In genomic region chr17:58312021-58312630, GRCh38 we compare ENCODE assay signal across 21 cellular contexts. TPM values are rescaled to one million over a fixed set of nuclear protein-coding genes. Genes with fewer than 3 reads are reported as not detected.
DNase-seq lines count a peak whose midpoint lies in the region; ATAC-seq, FAIRE-seq and TF ChIP-seq lines count a peak whose summit lies in the region.
"Had no signal": no experiment of that assay in that cellular context is flagged by ENCODE, and none has a peak within 500 bp of the region (broad histone marks: within the 10 kb centered on the region; RNA-seq: fewer than 3 reads in every experiment).

No MANE protein-coding gene starts in this region.

- no peak overlapping the region for H3K4me3 ChIP-seq in breast epithelium
- no peak overlapping the region for H3K4me3 ChIP-seq in coronary artery
- H3K4me3 ChIP-seq: ascending aorta, GM23338 had no signal

- H3K4me3 Mint-ChIP-seq in MCF 10A (ENCODE audit: unreplicated experiment) = no peak overlapping the region
- no peak overlapping the region for H3K4me3 Mint-ChIP-seq in nephron progenitor cell
- no peak overlapping the region for H3K4me3 Mint-ChIP-seq in T-cell
- H3K4me3 Mint-ChIP-seq: activated naive CD4-positive, alpha-beta T cell treated with anti-CD3 and anti-CD28 coated beads, Interleukin-2, amount 50 U/mL, for 24 hours; activated T-cell treated with anti-CD3 and anti-CD28 coated beads, Interleukin-2, amount 50 U/mL, for 4 hours; GM23338 had no signal

- H3K27me3 Mint-ChIP-seq in MCF 10A (ENCODE audit: insufficient read depth, unreplicated experiment) (peaks cover 4% of the 10 kb centered on the region), nephron progenitor cell (ENCODE audit: low read depth, poor library complexity) (peaks cover 14% of the 10 kb centered on the region), T-cell (no peaks in the 10 kb centered on the region)
- H3K27me3 Mint-ChIP-seq: activated naive CD4-positive, alpha-beta T cell treated with anti-CD3 and anti-CD28 coated beads, Interleukin-2, amount 50 U/mL, for 24 hours had no signal

- no peaks in the 10 kb centered on the region for H3K9me3 Mint-ChIP-seq in MCF 10A (ENCODE audit: unreplicated experiment)
- H3K9me3 Mint-ChIP-seq in nephron progenitor cell = no peaks in the 10 kb centered on the region
- H3K9me3 Mint-ChIP-seq in T-cell = no peaks in the 10 kb centered on the region
- H3K9me3 Mint-ChIP-seq: activated naive CD4-positive, alpha-beta T cell treated with anti-CD3 and anti-CD28 coated beads, Interleukin-2, amount 50 U/mL, for 24 hours; activated T-cell treated with anti-CD3 and anti-CD28 coated beads, Interleukin-2, amount 50 U/mL, for 4 hours; GM23338 had no signal

- TF ChIP-seq CTCF in breast epithelium (IDR thresholded peaks at IDR 0.05) = no peak
- no peak for TF ChIP-seq CTCF in MCF 10A (IDR thresholded peaks at IDR 0.05; ENCODE audit: unreplicated experiment)
- TF ChIP-seq CTCF in coronary artery (IDR thresholded peaks at IDR 0.05) = no peak
- TF ChIP-seq CTCF in nephron progenitor cell (IDR thresholded peaks at IDR 0.05) = no peak

- CTCF ChIA-PET in MCF 10A (lab: Yijun Ruan, JAX) (interaction anchor here (0.9 to 1.0 kb wide), 3 partner anchors 112 to 305 kb away, joined by 3 to 8 read pairs (median 7); partner anchors contain the start of gene SRSF1), T-cell (lab: Charles Lee) (interaction anchor here (0.6 to 7.8 kb wide), 3 partner anchors 31 to 157 kb away, joined by 4 to 191 read pairs (median 5); partner anchors contain the start of gene RNF43 (in 1 of the 2))

- H3K4me1 ChIP-seq in breast epithelium = no peaks in the 10 kb centered on the region
- H3K4me1 ChIP-seq: ascending aorta had no signal

- TF ChIP-seq POLR2A in breast epithelium (IDR thresholded peaks at IDR 0.05) = no peak

- no peaks in the 10 kb centered on the region for H3K27me3 ChIP-seq in breast epithelium
- H3K27me3 ChIP-seq: ascending aorta, neutrophil had no signal

- intact Hi-C loops in breast epithelium (cut with DNase I; ENCODE audit: low total_unique reads) = no loop called here
- intact Hi-C loops in MCF 10A (cut with micrococcal nuclease) = no loop called here

- FAIRE-seq in urothelium cell line (lab: Jason Lieb, UNC) = no peak

- H3K9me3 ChIP-seq in breast epithelium = no peaks in the 10 kb centered on the region
- H3K9me3 ChIP-seq: ascending aorta, neutrophil had no signal

- H3K36me3 Mint-ChIP-seq in MCF 10A (ENCODE audit: insufficient read depth, unreplicated experiment) = no peaks in the 10 kb centered on the region
- H3K36me3 Mint-ChIP-seq in nephron progenitor cell (ENCODE audit: low read depth) = peaks cover 16% of the 10 kb centered on the region
- peaks cover 8% of the 10 kb centered on the region for H3K36me3 Mint-ChIP-seq in T-cell
- H3K36me3 Mint-ChIP-seq: activated naive CD4-positive, alpha-beta T cell treated with anti-CD3 and anti-CD28 coated beads, Interleukin-2, amount 50 U/mL, for 24 hours had no signal

- POLR2A ChIA-PET in MCF 10A (lab: Yijun Ruan, JAX) (no interaction called here), T-cell (lab: Charles Lee) (no interaction called here)

- no peak for ATAC-seq in T-cell (replicated peaks in 1 of 4)
- ATAC-seq: activated T-cell treated with anti-CD3 and anti-CD28 coated beads, Interleukin-2, amount 50 U/mL, for 4 hours; GM23338; left lobe of liver had no signal

- H3K4me1 Mint-ChIP-seq in MCF 10A (ENCODE audit: insufficient read depth, unreplicated experiment) (no peaks in the 10 kb centered on the region), nephron progenitor cell (peaks cover 24% of the 10 kb centered on the region), T-cell (peaks cover 0 to 1% (median 1%) of the 10 kb centered on the region in 3 donors)

- DNase-seq in breast epithelium (ENCODE audit: low spot score in 2 of 2) (peak; percentile 12 to 50), MCF 10A (ENCODE audit: unreplicated experiment) (no peak), coronary artery (ENCODE audit: low spot score) (peak; percentile 64), nephron progenitor cell (no peak), ureter (ENCODE audit: low spot score) (peak; percentile 40), globus pallidus (ENCODE audit: low spot score) (no peak), urothelium cell line (ENCODE audit: low spot score) (no peak), T-cell (no peak)
- DNase-seq: activated CD4-positive, alpha-beta T cell treated with anti-CD3 and anti-CD28 coated beads, Interleukin-2, amount 50 U/mL, for 4 hours; activated T-cell treated with anti-CD3 and anti-CD28 coated beads, Interleukin-2, amount 50 U/mL, for 4 hours; DMS 273 treated with DMSO at 0.1 percent for 48 hours; NCI-H1694; retina; stimulated activated CD4-positive, alpha-beta T cell treated with anti-CD3 and anti-CD28 coated beads, Interleukin-12 subunit alpha, Interleukin-12 subunit beta, amount 100 ng/mL, for 4 hours had no signal

- H3K27ac Mint-ChIP-seq in MCF 10A (ENCODE audit: low read depth, unreplicated experiment) (no peak overlapping the region), nephron progenitor cell (peak overlapping the region; percentile 50), T-cell (no peak overlapping the region)
- H3K27ac Mint-ChIP-seq: activated naive CD4-positive, alpha-beta T cell treated with anti-CD3 and anti-CD28 coated beads, Interleukin-2, amount 50 U/mL, for 24 hours; GM23338 had no signal

- BruUV-seq in MCF 10A (replicated peaks; lab: Mats Ljungman, UMichigan) = no TSS peak

- H3K27ac ChIP-seq in breast epithelium = no peak overlapping the region
- no peak overlapping the region for H3K27ac ChIP-seq in coronary artery
- H3K27ac ChIP-seq: ascending aorta, C4-2B, neutrophil had no signal

- H3K36me3 ChIP-seq in breast epithelium = no peaks in the 10 kb centered on the region
- H3K36me3 ChIP-seq: neutrophil had no signal

RNA-seq across cellular contexts. Expression of gene TSPOAP1, which starts 16.5 kb away (rescaled TPM):
- total RNA-seq in breast epithelium (10 to 100 TPM in 2 of 3 donors, 1 to 10 TPM in 1; 2.6 to 42.1 (median 26.9) TPM), MCF 10A (2022) (not detected in 2 replicates), ureter (21.0 TPM), T-cell (10 to 100 TPM; 15.6 to 62.7 (median 19.9) TPM)

RNA-seq across cellular contexts. Expression of gene MPO, which starts 31.4 kb away (rescaled TPM):
- under 1 TPM in 1 of 3 donors, not detected in 2; 0.16 TPM for total RNA-seq in breast epithelium
- 0.19 TPM in 1 of 2 replicates, not detected in the other for total RNA-seq in MCF 10A (2022)
- total RNA-seq in ureter = 0.23 TPM
- total RNA-seq in T-cell = 1 to 10 TPM in 4 of 5 donors, under 1 TPM in 1; 0.32 to 1.9 (median 1.1) TPM
- total RNA-seq: activated T-cell treated with anti-CD3 and anti-CD28 coated beads, Interleukin-2, amount 50 U/mL, for 4 hours; fibroblast of lung; GM23338 had no signal

RNA-seq across cellular contexts. Expression of gene SUPT4H1, which starts 39.9 kb away (rescaled TPM):
- total RNA-seq in breast epithelium (10 to 100 TPM; 46.4 to 61.6 (median 48.2) TPM), MCF 10A (2022) (63.4 and 90.8 TPM in 2 replicates), ureter (55.2 TPM), T-cell (10 to 100 TPM; 40.5 to 77.3 (median 63.2) TPM)

Comparison
In these comparisons a context has a peak if more than half of its experiments do, and no peak if none do; other contexts are left out.
1. DNase-seq: peak in breast epithelium (2 of 2), coronary artery (single experiment) and ureter (single experiment); none in MCF 10A (single experiment), nephron progenitor cell (single experiment), globus pallidus (single experiment), urothelium cell line (single experiment) and T-cell (0 of 34).